In genomic region chr10:101615760-101616116, GRCh38 we compare ENCODE assay signal across 18 cellular contexts.
"Had no signal": no experiment of that assay in that cellular context is flagged by ENCODE, and none has a peak within 500 bp of the region (broad histone marks: within the 10 kb centered on the region; RNA-seq: fewer than 3 reads in every experiment).

No MANE protein-coding gene starts in this region.

- H3K27ac ChIP-seq: cardiac muscle cell, psoas muscle, SJSA1 had no signal

- H3K27me3 Mint-ChIP-seq: naive thymus-derived CD8-positive, alpha-beta T cell had no signal

- H3K4me3 Mint-ChIP-seq: immature natural killer cell; naive thymus-derived CD8-positive, alpha-beta T cell had no signal

- H3K4me1 ChIP-seq: psoas muscle, SJSA1 had no signal

- H3K9me3 ChIP-seq: mucosa of descending colon, psoas muscle, SJSA1 had no signal

- H3K9me3 Mint-ChIP-seq: immature natural killer cell; naive thymus-derived CD8-positive, alpha-beta T cell had no signal

- ATAC-seq: esophagus mucosa; left colon; mucosa of descending colon; naive thymus-derived CD8-positive, alpha-beta T cell; psoas muscle; sciatic nerve had no signal

- H3K27me3 ChIP-seq: cardiac muscle cell, SJSA1 had no signal

- DNase-seq: activated CD4-positive, alpha-beta T cell treated with anti-CD3 and anti-CD28 coated beads for 4 hours; activated effector memory CD4-positive, alpha-beta T cell treated with Interleukin-2 at 50 U/mL for 16 hours; dermis blood vessel endothelial cell; immature natural killer cell; left colon; mucosa of descending colon; naive thymus-derived CD8-positive, alpha-beta T cell; occipital lobe; psoas muscle; stimulated activated CD4-positive, alpha-beta T cell treated with anti-CD3 and anti-CD28 coated beads, Interleukin-2, amount 100 ng/mL, for 24 hours; stimulated activated naive CD4-positive, alpha-beta T cell; SW 1271; trophoblast cell had no signal

- H3K4me3 ChIP-seq: cardiac muscle cell, lung, mucosa of descending colon, psoas muscle, SJSA1 had no signal
